8 cellular contexts compared by ENCODE assay signal in the genomic region with DNA sequence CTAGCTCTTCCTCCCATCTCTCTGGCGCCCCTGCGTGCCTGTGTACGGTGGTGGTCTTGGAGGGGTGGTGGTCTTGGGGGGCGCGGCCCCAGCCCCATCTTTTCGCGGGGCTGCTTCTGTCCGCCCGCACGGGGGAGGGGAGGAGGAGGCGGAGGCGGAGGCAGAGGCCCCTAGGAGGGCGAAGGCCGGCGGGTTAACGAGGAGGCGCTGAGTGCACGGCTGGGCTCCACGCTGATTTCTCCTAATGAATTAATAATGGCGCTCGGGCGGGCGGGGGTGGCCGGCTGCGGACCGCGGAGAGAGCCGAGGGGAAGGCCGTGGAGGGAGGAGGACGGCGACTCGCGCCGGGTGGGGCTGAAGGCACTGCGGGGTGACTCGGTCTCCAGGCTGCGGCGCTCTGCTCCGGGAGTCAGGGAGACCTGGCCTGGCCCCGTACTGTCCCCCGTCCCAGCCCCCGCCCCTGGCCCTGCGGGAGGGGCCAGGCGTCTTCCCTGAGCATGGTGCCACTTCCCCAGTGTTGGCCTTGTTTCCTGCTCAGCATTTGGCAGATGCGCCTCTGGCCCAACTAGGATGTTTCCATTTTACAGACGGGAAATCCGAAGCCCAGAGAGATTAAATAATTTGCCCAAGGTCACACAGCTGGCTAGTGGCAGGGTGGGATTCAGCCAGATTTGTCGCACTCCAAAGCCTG. TPM values are rescaled to one million over a fixed set of nuclear protein-coding genes. Genes with fewer than 3 reads are reported as not detected.
DNase-seq lines count a peak whose midpoint lies in the region; ATAC-seq and TF ChIP-seq lines count a peak whose summit lies in the region.

No MANE protein-coding gene starts in this region.

- H3K9me3 Mint-ChIP-seq in effector memory CD8-positive, alpha-beta T cell, result no peaks in the 10 kb centered on the region

- H3K36me3 Mint-ChIP-seq in effector memory CD8-positive, alpha-beta T cell (ENCODE audit: insufficient read depth), result no peaks in the 10 kb centered on the region

- no peak for DNase-seq in GM06990 (ENCODE audit: extremely low read depth, insufficient read length)
- no peak for DNase-seq in NT2/D1 (ENCODE audit: low read depth, low spot score)
- no peak for DNase-seq in effector memory CD8-positive, alpha-beta T cell
- no peak for DNase-seq in NCI-H187 (lab: John Stamatoyannopoulos, UW)
- DNase-seq in central memory CD4-positive, alpha-beta T cell, result no peak
- DNase-seq in NCI-H82 treated with DMSO at 0.1 percent for 48 hours (lab: John Stamatoyannopoulos, UW; ENCODE audit: unreplicated experiment), result no peak

- H3K36me3 ChIP-seq in GM06990 (ENCODE audit: control insufficient read depth, insufficient read depth, low read length) (no peaks in the 10 kb centered on the region), NT2/D1 (ENCODE audit: insufficient read depth, insufficient read length, low read length) (no peaks in the 10 kb centered on the region), mesodermal cell (ENCODE audit: control insufficient read depth, insufficient read depth, low read length) (peaks cover 3% of the 10 kb centered on the region)

- peaks cover 42 to 77% of the 10 kb centered on the region in 2 donors for H3K27me3 Mint-ChIP-seq in effector memory CD8-positive, alpha-beta T cell

- TF ChIP-seq CTCF in GM06990 (IDR thresholded peaks at IDR 0.05; ENCODE audit: insufficient read depth, low read length, poor library complexity, severe bottlenecking), result no peak

- H3K9me3 ChIP-seq in NT2/D1 (ENCODE audit: insufficient read depth, low read length) (no peaks in the 10 kb centered on the region), mesodermal cell (ENCODE audit: control insufficient read depth, low read length) (no peaks in the 10 kb centered on the region)

- no peak overlapping the region for H3K27ac ChIP-seq in mesodermal cell (ENCODE audit: low read depth, low read length, severe bottlenecking)

- WGBS in mesodermal cell (ENCODE audit: insufficient coverage in 2 of 2), 2 experiments, result 6 to 28% methylated on average over 12 to 30 of the region's 48 CpGs

- ATAC-seq in effector memory CD8-positive, alpha-beta T cell (replicated peaks), result peak; percentile 53
- no peak for ATAC-seq in GM18517 (IDR thresholded peaks at IDR 0.05; ENCODE audit: unreplicated experiment)

- peaks cover 24% of the 10 kb centered on the region for H3K4me1 ChIP-seq in NT2/D1 (ENCODE audit: insufficient read depth, insufficient read length)
- H3K4me1 ChIP-seq in mesodermal cell (ENCODE audit: control insufficient read depth, insufficient read depth, low read length, poor library complexity, severe bottlenecking), result peaks cover 5% of the 10 kb centered on the region

- H3K27me3 ChIP-seq in GM06990 (replicated peaks; ENCODE audit: control insufficient read depth, insufficient read depth, low read length) (no peaks in the 10 kb centered on the region; the same call in 1 of the 2 replicates), NT2/D1 (ENCODE audit: insufficient read depth, insufficient read length) (peaks cover 5% of the 10 kb centered on the region)

- H3K4me3 Mint-ChIP-seq in effector memory CD8-positive, alpha-beta T cell, result peak overlapping the region; percentile 73 to 76

- H3K4me1 Mint-ChIP-seq in effector memory CD8-positive, alpha-beta T cell (ENCODE audit: low read depth in 2 of 2), result peaks cover 12 to 13% of the 10 kb centered on the region in 2 donors

- H3K9ac ChIP-seq in NT2/D1 (ENCODE audit: insufficient read length, low read depth), result peak overlapping the region; percentile 51

- peak overlapping the region in 1 of 2 donors; percentile 29 for H3K27ac Mint-ChIP-seq in effector memory CD8-positive, alpha-beta T cell

- H3K4me3 ChIP-seq in GM06990 (replicated peaks; ENCODE audit: low read depth, low read length), result peak overlapping the region; percentile 50
- peak overlapping the region; percentile 45 for H3K4me3 ChIP-seq in NT2/D1 (ENCODE audit: insufficient read length, low read depth)
- peak overlapping the region; percentile 32 for H3K4me3 ChIP-seq in mesodermal cell (ENCODE audit: extremely low read depth, insufficient read depth, low read length, poor library complexity, severe bottlenecking)

RNA-seq across cellular contexts. Expression of a gene that starts 6.0 kb away (rescaled TPM):
- 8.2 TPM for polyA plus RNA-seq in mesodermal cell (2013, experiment 1 of 2)
- 6.8 TPM for polyA plus RNA-seq in mesodermal cell (2013, experiment 2 of 2)
